Comparison of ENCODE assay signal across 30 cellular contexts in the genomic region with DNA sequence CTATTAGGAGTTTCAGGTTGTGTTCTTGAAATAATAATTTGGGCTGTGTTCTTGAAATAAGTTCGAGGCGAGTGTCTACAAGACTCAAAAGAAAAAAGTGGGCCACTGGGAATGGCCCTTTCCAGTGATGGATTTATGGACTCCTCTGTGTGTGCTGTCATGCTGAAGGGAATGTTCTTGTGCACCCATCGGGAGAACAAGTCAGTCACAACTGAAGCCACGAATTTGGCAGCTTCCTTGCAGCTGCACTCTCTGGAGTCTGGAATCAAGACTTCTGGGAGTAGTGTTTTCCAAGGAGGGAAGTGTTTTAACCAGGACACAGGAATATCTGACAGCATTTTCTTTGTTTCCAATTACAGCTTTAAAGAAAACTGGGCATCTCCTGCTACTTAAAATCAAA. TPM values are rescaled to one million over a fixed set of nuclear protein-coding genes. Genes with fewer than 3 reads are reported as not detected.
A peak's percentile ranks its signal among the peaks of the same experiment; 100 is the strongest.
DNase-seq lines count a peak whose midpoint lies in the region; ATAC-seq and TF ChIP-seq lines count a peak whose summit lies in the region.
"Had no signal": no experiment of that assay in that cellular context is flagged by ENCODE, and none has a peak within 500 bp of the region (broad histone marks: within the 10 kb centered on the region; RNA-seq: fewer than 3 reads in every experiment).

No MANE protein-coding gene starts in this region.

- H3K4me3 ChIP-seq in dorsolateral prefrontal cortex: peak overlapping the region in 56 of 59 donors; percentile 3 to 59 (median 38)
- H3K4me3 ChIP-seq in thoracic aorta: peak overlapping the region; percentile 46
- H3K4me3 ChIP-seq: lower lobe of right lung, PC-9, sigmoid colon had no signal

- H3K9me3 Mint-ChIP-seq in T-helper 2 cell treated with Interferon-gamma antibody and Interleukin-4, amounts not matched to agents 5 μg/mL and 100 μg/mL, for 36 hours: no peaks in the 10 kb centered on the region
- H3K9me3 Mint-ChIP-seq: activated B cell treated with CpG ODN at 0.5 μM for 24 hours; activated naive CD4-positive, alpha-beta T cell treated with anti-CD3 and anti-CD28 coated beads, Interleukin-2, amount 50 U/mL, for 24 hours; activated T-cell treated with anti-CD3 and anti-CD28 coated beads, Interleukin-2, amount 50 U/mL, for 72 hours; CD4-positive, CD25-positive, alpha-beta regulatory T cell had no signal

- H3K4me1 Mint-ChIP-seq in T-helper 2 cell treated with Interferon-gamma antibody and Interleukin-4, amounts not matched to agents 5 μg/mL and 100 μg/mL, for 36 hours (ENCODE audit: low read depth): no peaks in the 10 kb centered on the region
- H3K4me1 Mint-ChIP-seq: activated B cell treated with CpG ODN at 0.5 μM for 24 hours; activated naive CD4-positive, alpha-beta T cell treated with anti-CD3 and anti-CD28 coated beads, Interleukin-2, amount 50 U/mL, for 24 hours had no signal

- H3K36me3 ChIP-seq in thoracic aorta: no peaks in the 10 kb centered on the region
- H3K36me3 ChIP-seq: lower lobe of right lung, sigmoid colon had no signal

- H3K27ac Mint-ChIP-seq in T-helper 2 cell treated with Interferon-gamma antibody and Interleukin-4, amounts not matched to agents 5 μg/mL and 100 μg/mL, for 36 hours: no peak overlapping the region
- H3K27ac Mint-ChIP-seq: activated B cell treated with CpG ODN at 0.5 μM for 24 hours; activated CD8-positive, alpha-beta memory T cell treated with anti-CD3 and anti-CD28 coated beads, Interleukin-2, amount 10 ng/mL, durations not matched to agents 7 days and 5 days; activated naive CD4-positive, alpha-beta T cell treated with anti-CD3 and anti-CD28 coated beads, Interleukin-2, amount 50 U/mL, for 24 hours; activated T-cell treated with anti-CD3 and anti-CD28 coated beads, Interleukin-2, amount 50 U/mL, for 72 hours; CD4-positive, CD25-positive, alpha-beta regulatory T cell; progenitor cell of endocrine pancreas had no signal

- no peaks in the 10 kb centered on the region for H3K36me3 Mint-ChIP-seq in T-helper 2 cell treated with Interferon-gamma antibody and Interleukin-4, amounts not matched to agents 5 μg/mL and 100 μg/mL, for 36 hours (ENCODE audit: low read depth)
- H3K36me3 Mint-ChIP-seq: activated CD8-positive, alpha-beta memory T cell treated with anti-CD3 and anti-CD28 coated beads, Interleukin-2, amount 10 ng/mL, durations not matched to agents 7 days and 5 days; activated naive CD4-positive, alpha-beta T cell treated with anti-CD3 and anti-CD28 coated beads, Interleukin-2, amount 50 U/mL, for 24 hours had no signal

- peaks cover 12% of the 10 kb centered on the region for H3K27me3 Mint-ChIP-seq in T-helper 2 cell treated with Interferon-gamma antibody and Interleukin-4, amounts not matched to agents 5 μg/mL and 100 μg/mL, for 36 hours (ENCODE audit: low read depth)
- H3K27me3 Mint-ChIP-seq: activated naive CD4-positive, alpha-beta T cell treated with anti-CD3 and anti-CD28 coated beads, Interleukin-2, amount 50 U/mL, for 24 hours; CD4-positive, CD25-positive, alpha-beta regulatory T cell had no signal

- H3K27ac ChIP-seq in dorsolateral prefrontal cortex: peak overlapping the region in 6 of 59 donors; percentile 9 to 51 (median 32)
- H3K27ac ChIP-seq in thoracic aorta: peak overlapping the region; percentile 61 to 71
- H3K27ac ChIP-seq: lower lobe of right lung, PC-9, sigmoid colon had no signal

- H3K27me3 ChIP-seq in dorsolateral prefrontal cortex (peaks cover 0 to 12% (median 0%) of the 10 kb centered on the region in 45 donors), thoracic aorta (replicated peaks; ENCODE audit: insufficient read depth) (no peaks in the 10 kb centered on the region)

- H3K9me3 ChIP-seq in thoracic aorta: no peaks in the 10 kb centered on the region
- H3K9me3 ChIP-seq: lower lobe of right lung, sigmoid colon had no signal

- H3K4me1 ChIP-seq in thoracic aorta (ENCODE audit: control insufficient read depth in 1 of 2, low read depth in 2 of 2): peaks cover 0 to 38% of the 10 kb centered on the region in 2 donors
- H3K4me1 ChIP-seq: lower lobe of right lung, sigmoid colon had no signal

- intact Hi-C loops in dorsolateral prefrontal cortex (cut with DNase I): no loop called here

- DNase-seq in RPMI7951 (ENCODE audit: low read depth): peak; percentile 45
- DNase-seq in dorsolateral prefrontal cortex: no peak
- DNase-seq in kidney tubule cell (ENCODE audit: low spot score): peak; percentile 5
- DNase-seq in thoracic aorta (ENCODE audit: low spot score): no peak
- no peak for DNase-seq in NCI-H1417 treated with DMSO at 0.1 percent for 48 hours (lab: John Stamatoyannopoulos, UW)
- DNase-seq in midbrain (lab: John Stamatoyannopoulos, UW): no peak
- no peak for DNase-seq in T-helper 2 cell treated with Interferon-gamma antibody and Interleukin-4, amounts not matched to agents 5 μg/mL and 100 μg/mL, for 36 hours (ENCODE audit: low spot score)
- DNase-seq in iPS-NIHi11 (ENCODE audit: low spot score): no peak
- DNase-seq: activated B cell treated with CpG ODN at 0.5 μM for 24 hours; activated CD4-positive, alpha-beta T cell treated with anti-CD3 and anti-CD28 coated beads, Interleukin-2, amount 50 U/mL, for 1 hour; activated CD8-positive, alpha-beta memory T cell treated with anti-CD3 and anti-CD28 coated beads, Interleukin-2, amount 10 ng/mL, durations not matched to agents 7 days and 5 days; activated T-cell treated with anti-CD3 and anti-CD28 coated beads, Interleukin-2, amount 50 U/mL, for 72 hours; CD4-positive, CD25-positive, alpha-beta regulatory T cell; central memory CD4-positive, alpha-beta T cell; dermis blood vessel endothelial cell; glutamatergic neuron; GOT3; kidney; lower lobe of right lung; NCI-H1092 treated with DMSO at 0.1 percent for 48 hours; NCI-H187 treated with DMSO at 0.1 percent for 48 hours; NCI-H526 treated with DMSO at 0.1 percent for 48 hours; PC-9; SHP77; sigmoid colon; stimulated activated naive CD4-positive, alpha-beta T cell treated with Interleukin-2 at 50 U/mL for 16 hours; SW 1271; T1000 had no signal

- H3K4me3 Mint-ChIP-seq in T-helper 2 cell treated with Interferon-gamma antibody and Interleukin-4, amounts not matched to agents 5 μg/mL and 100 μg/mL, for 36 hours: no peak overlapping the region
- H3K4me3 Mint-ChIP-seq: activated B cell treated with CpG ODN at 0.5 μM for 24 hours; activated CD8-positive, alpha-beta memory T cell treated with anti-CD3 and anti-CD28 coated beads, Interleukin-2, amount 10 ng/mL, durations not matched to agents 7 days and 5 days; activated naive CD4-positive, alpha-beta T cell treated with anti-CD3 and anti-CD28 coated beads, Interleukin-2, amount 50 U/mL, for 24 hours; activated T-cell treated with anti-CD3 and anti-CD28 coated beads, Interleukin-2, amount 50 U/mL, for 72 hours; CD4-positive, CD25-positive, alpha-beta regulatory T cell had no signal

- TF ChIP-seq CTCF in dorsolateral prefrontal cortex (IDR thresholded peaks at IDR 0.05 in 54 of 56, conservative IDR thresholded peaks at IDR 0.05 in 2 of 56; ENCODE audit: low read depth in 1 of 56, partially characterized antibody in 56 of 56) (no peak), thoracic aorta (IDR thresholded peaks at IDR 0.05) (no peak)

- peak; percentile 49 for ATAC-seq in thoracic aorta (ENCODE audit: insufficient number of reproducible peaks, low FRiP score, low read depth)
- ATAC-seq: activated CD8-positive, alpha-beta memory T cell treated with anti-CD3 and anti-CD28 coated beads, Interleukin-2, amount 10 ng/mL, durations not matched to agents 7 days and 5 days; activated T-cell treated with anti-CD3 and anti-CD28 coated beads, Interleukin-2, amount 50 U/mL, for 72 hours; lower lobe of right lung had no signal

RNA-seq across cellular contexts. Expression of a gene that starts 0.6 kb away (rescaled TPM):
- total RNA-seq in RPMI7951 (2014; rRNA removed; shearing (Covaris generic)): 28.6 and 43.4 TPM in 2 replicates
- 100 to 1,000 TPM in 48 of 120 experiments, 10 to 100 TPM in 71, 1 to 10 TPM in 1; 3.8 to 270 (median 89.5) TPM for total RNA-seq in dorsolateral prefrontal cortex
- 10 to 100 TPM; 76.3 to 86.2 TPM for total RNA-seq in thoracic aorta
- total RNA-seq: dermis blood vessel endothelial cell, PC-9 had no signal

Comparison
In these comparisons a context has a peak if more than half of its experiments do, and no peak if none do; other contexts are left out.
1. DNase-seq: peak in RPMI7951 (single experiment) and kidney tubule cell (single experiment); none in dorsolateral prefrontal cortex (0 of 10), thoracic aorta (single experiment), NCI-H1417 treated with DMSO at 0.1 percent for 48 hours (single experiment), midbrain (single experiment), T-helper 2 cell treated with Interferon-gamma antibody and Interleukin-4, amounts not matched to agents 5 μg/mL and 100 μg/mL, for 36 hours (single experiment) and iPS-NIHi11 (single experiment).